ENCODE assay signal across 15 cellular contexts in genomic region chr11:131423715-131424114, GRCh38. TPM values are rescaled to one million over a fixed set of nuclear protein-coding genes. Genes with fewer than 3 reads are reported as not detected.
DNase-seq lines count a peak whose midpoint lies in the region; ATAC-seq and TF ChIP-seq lines count a peak whose summit lies in the region.
"Had no signal": no experiment of that assay in that cellular context is flagged by ENCODE, and none has a peak within 500 bp of the region (broad histone marks: within the 10 kb centered on the region; RNA-seq: fewer than 3 reads in every experiment).

No MANE protein-coding gene starts in this region.

- H3K27me3 Mint-ChIP-seq in GM23338 (ENCODE audit: insufficient read depth, low read depth, poor library complexity) = peaks cover 3% of the 10 kb centered on the region
- peaks cover 15% of the 10 kb centered on the region for H3K27me3 Mint-ChIP-seq in type B pancreatic cell
- H3K27me3 Mint-ChIP-seq: activated CD8-positive, alpha-beta memory T cell treated with anti-CD3 and anti-CD28 coated beads, Interleukin-2, amount 10 ng/mL, durations not matched to agents 7 days and 5 days had no signal

- no peak overlapping the region for H3K27ac Mint-ChIP-seq in GM23338
- peak overlapping the region; percentile 94 for H3K27ac Mint-ChIP-seq in type B pancreatic cell
- H3K27ac Mint-ChIP-seq: activated CD8-positive, alpha-beta memory T cell treated with anti-CD3 and anti-CD28 coated beads, Interleukin-2, amount 10 ng/mL, durations not matched to agents 7 days and 5 days; T-helper 2 cell treated with Interferon-gamma antibody and Interleukin-4, amounts not matched to agents 5 μg/mL and 100 μg/mL, for 36 hours had no signal

- TF ChIP-seq CTCF in GM23338 (conservative IDR thresholded peaks at IDR 0.05; ENCODE audit: low read depth in 2 of 2) = no peak
- no peak for TF ChIP-seq CTCF in RWPE1 (conservative IDR thresholded peaks at IDR 0.05; ENCODE audit: low read depth)
- no peak for TF ChIP-seq CTCF in type B pancreatic cell (conservative IDR thresholded peaks at IDR 0.05)
- TF ChIP-seq CTCF in uterus (IDR thresholded peaks at IDR 0.05) = no peak

- H3K36me3 Mint-ChIP-seq in GM23338 (ENCODE audit: low read depth) (no peaks in the 10 kb centered on the region), type B pancreatic cell (peaks cover 3% of the 10 kb centered on the region)
- H3K36me3 Mint-ChIP-seq: activated CD8-positive, alpha-beta memory T cell treated with anti-CD3 and anti-CD28 coated beads, Interleukin-2, amount 10 ng/mL, durations not matched to agents 7 days and 5 days had no signal

- H3K27ac ChIP-seq in GM23338 (ENCODE audit: low read depth) = 0 out of 2 replicates have a peak overlapping the region, but pooled peaks have one; percentile 36
- H3K27ac ChIP-seq in RWPE1 = no peak overlapping the region
- no peak overlapping the region for H3K27ac ChIP-seq in uterus
- H3K27ac ChIP-seq: coronary artery, SJCRH30, tibial artery had no signal

- H3K4me1 ChIP-seq in GM23338 (ENCODE audit: insufficient read depth) = peaks cover 5% of the 10 kb centered on the region; the same call in 1 of the 2 replicates
- H3K4me1 ChIP-seq in uterus = no peaks in the 10 kb centered on the region
- H3K4me1 ChIP-seq: SJCRH30, tibial artery had no signal

- H3K4me3 Mint-ChIP-seq in GM23338 = no peak overlapping the region
- H3K4me3 Mint-ChIP-seq in type B pancreatic cell = peak overlapping the region; percentile 64
- H3K4me3 Mint-ChIP-seq: activated CD8-positive, alpha-beta memory T cell treated with anti-CD3 and anti-CD28 coated beads, Interleukin-2, amount 10 ng/mL, durations not matched to agents 7 days and 5 days; T-helper 2 cell treated with Interferon-gamma antibody and Interleukin-4, amounts not matched to agents 5 μg/mL and 100 μg/mL, for 36 hours had no signal

- no peaks in the 10 kb centered on the region for H3K79me2 ChIP-seq in GM23338 (replicated peaks; ENCODE audit: insufficient read depth)

- H3K4me1 Mint-ChIP-seq in GM23338 (peaks cover 4% of the 10 kb centered on the region; the same call in 1 of the 3 replicates), type B pancreatic cell (ENCODE audit: unreplicated experiment) (peaks cover 14% of the 10 kb centered on the region)
- H3K4me1 Mint-ChIP-seq: activated CD8-positive, alpha-beta memory T cell treated with anti-CD3 and anti-CD28 coated beads, Interleukin-2, amount 10 ng/mL, durations not matched to agents 7 days and 5 days had no signal

- no peak for DNase-seq in GM23338 (ENCODE audit: low spot score)
- DNase-seq in RWPE1 (ENCODE audit: low spot score) = peak; percentile 26
- peak; percentile 83 for DNase-seq in kidney tubule cell (ENCODE audit: low spot score)
- no peak for DNase-seq in type B pancreatic cell (ENCODE audit: extremely low spot score, unreplicated experiment)
- no peak for DNase-seq in NCI-H1092 treated with DMSO at 0.1 percent for 48 hours (lab: John Stamatoyannopoulos, UW)
- DNase-seq in DMS114 treated with DMSO at 0.1 percent for 48 hours (lab: John Stamatoyannopoulos, UW; ENCODE audit: unreplicated experiment) = no peak
- no peak for DNase-seq in uterus
- DNase-seq: activated CD8-positive, alpha-beta memory T cell treated with anti-CD3 and anti-CD28 coated beads, Interleukin-2, amount 10 ng/mL, durations not matched to agents 7 days and 5 days; activated gamma-delta T cell treated with Interleukin-2 at 50 U/mL for 16 hours; aorta; SJCRH30; tibial artery had no signal

- ATAC-seq in GM23338 (no peak), GM19395 (IDR thresholded peaks at IDR 0.05; ENCODE audit: unreplicated experiment) (no peak)
- ATAC-seq: activated CD8-positive, alpha-beta memory T cell treated with anti-CD3 and anti-CD28 coated beads, Interleukin-2, amount 10 ng/mL, durations not matched to agents 7 days and 5 days had no signal

- no peaks in the 10 kb centered on the region; the same call in none of the 2 replicates for H4K20me1 ChIP-seq in GM23338 (replicated peaks; ENCODE audit: insufficient read depth)

- POLR2A ChIA-PET in RWPE1 (lab: Yijun Ruan, JAX; ENCODE audit: low non-redundant PET) = interaction anchor here (0.7 kb wide), 1 partner anchor 11 kb away, joined by 8 read pairs; no protein-coding TSS in a partner anchor

- no peaks in the 10 kb centered on the region for H3K9me3 Mint-ChIP-seq in GM23338
- peaks cover 4% of the 10 kb centered on the region for H3K9me3 Mint-ChIP-seq in type B pancreatic cell
- H3K9me3 Mint-ChIP-seq: T-helper 2 cell treated with Interferon-gamma antibody and Interleukin-4, amounts not matched to agents 5 μg/mL and 100 μg/mL, for 36 hours had no signal

- no peak for TF ChIP-seq POLR2A in uterus (IDR thresholded peaks at IDR 0.05)

- peaks cover 8% of the 10 kb centered on the region for H3K9me2 ChIP-seq in GM23338 (ENCODE audit: insufficient read depth)

- no peak overlapping the region for H2AFZ ChIP-seq in GM23338

- CTCF ChIA-PET in RWPE1 (lab: Yijun Ruan, JAX) = interaction anchor here (0.7 kb wide), 2 partner anchors 172 to 703 kb away, joined by 3 to 4 read pairs; no protein-coding TSS in a partner anchor

- intact Hi-C loops in uterus (cut with DNase I; ENCODE audit: low total_unique reads) = no loop called here

- H3F3A ChIP-seq in GM23338 (replicated peaks; ENCODE audit: low read depth) = no peaks in the 10 kb centered on the region

- no peaks in the 10 kb centered on the region for H3K9me3 ChIP-seq in uterus
- H3K9me3 ChIP-seq: SJCRH30, tibial artery had no signal

- H3K36me3 ChIP-seq in GM23338 (ENCODE audit: insufficient read depth) (no peaks in the 10 kb centered on the region), uterus (no peaks in the 10 kb centered on the region)
- H3K36me3 ChIP-seq: SJCRH30, tibial artery had no signal

- no peak overlapping the region for H3K4me2 ChIP-seq in GM23338

- H3K27me3 ChIP-seq in GM23338 (ENCODE audit: insufficient read depth) = no peaks in the 10 kb centered on the region
- no peaks in the 10 kb centered on the region for H3K27me3 ChIP-seq in uterus
- H3K27me3 ChIP-seq: SJCRH30, tibial artery had no signal

- H3K4me3 ChIP-seq in GM23338 (no peak overlapping the region), uterus (no peak overlapping the region)
- H3K4me3 ChIP-seq: coronary artery, SJCRH30, tibial artery had no signal

TF ChIP-seq in GM23338, 12 proteins besides CTCF, POLR2A, EP300 and RAD21 (continues in another document):
- TF ChIP-seq ZNF462 (CRISPR knock-in tag; IDR thresholded peaks at IDR 0.05) = no peak

RNA-seq across cellular contexts. Expression of gene NTM, which starts 53.3 kb away (rescaled TPM):
- total RNA-seq in GM23338 (2014; rRNA removed; shearing (Covaris generic)) = 5.3 and 14.6 TPM in 2 replicates
- 10.6 and 12.3 TPM in 2 replicates for polyA plus RNA-seq in GM23338 (2016; fragmentation: Nextera tagmentation; extraction: Ambion mirVana)
- 10.6 and 19.2 TPM in 2 replicates for total RNA-seq in type B pancreatic cell (ENCODE audit: low replicate concordance)
- 1 to 10 TPM in 2 of 4 donors, not detected in 2; 1.4 to 5.7 TPM for total RNA-seq in uterus
- total RNA-seq: activated CD8-positive, alpha-beta memory T cell treated with anti-CD3 and anti-CD28 coated beads, Interleukin-2, amount 10 ng/mL, durations not matched to agents 7 days and 5 days; SJCRH30 had no signal

Comparison
In these comparisons a context has a peak if more than half of its experiments do, and no peak if none do; other contexts are left out.
1. DNase-seq: peak in RWPE1 (single experiment) and kidney tubule cell (single experiment); none in GM23338 (single experiment), type B pancreatic cell (single experiment), NCI-H1092 treated with DMSO at 0.1 percent for 48 hours (single experiment), DMS114 treated with DMSO at 0.1 percent for 48 hours (single experiment) and uterus (0 of 2).